Comparison of ENCODE assay signal across 21 cellular contexts in genomic region chr22:22856364-22856763, GRCh38. TPM values are rescaled to one million over a fixed set of nuclear protein-coding genes. Genes with fewer than 3 reads are reported as not detected.
"Had no signal": no experiment of that assay in that cellular context is flagged by ENCODE, and none has a peak within 500 bp of the region (broad histone marks: within the 10 kb centered on the region; RNA-seq: fewer than 3 reads in every experiment).

No MANE protein-coding gene starts in this region.

- H3K27ac ChIP-seq: breast epithelium, dorsolateral prefrontal cortex, esophagus squamous epithelium, gastrocnemius medialis, left ventricle myocardium inferior, neutrophil, ovary, prostate gland, spleen, thyroid gland, upper lobe of right lung had no signal

- H3K4me1 ChIP-seq: breast epithelium, esophagus squamous epithelium, gastrocnemius medialis, left ventricle myocardium inferior, prostate gland, thyroid gland, upper lobe of right lung had no signal

- H3K36me3 ChIP-seq: breast epithelium, esophagus squamous epithelium, gastrocnemius medialis, left ventricle myocardium inferior, neutrophil, ovary, prostate gland, spleen, thyroid gland, upper lobe of right lung had no signal

- ATAC-seq: gastrocnemius medialis had no signal

- H3K9me3 ChIP-seq: breast epithelium, esophagus squamous epithelium, gastrocnemius medialis, left ventricle myocardium inferior, neutrophil, ovary, prostate gland, spleen, thyroid gland, upper lobe of right lung had no signal

- H3K4me3 ChIP-seq: breast epithelium, dorsolateral prefrontal cortex, esophagus squamous epithelium, gastrocnemius medialis, left ventricle myocardium inferior, ovary, prostate gland, spleen, thyroid gland, upper lobe of right lung had no signal

- FAIRE-seq: colon, endothelial cell of umbilical vein had no signal

- DNase-seq: activated CD4-positive, CD25-positive, alpha-beta regulatory T cell; dorsolateral prefrontal cortex; esophagus squamous epithelium; gastrocnemius medialis; hypothalamus; left ventricle myocardium inferior; ovary; spleen; stimulated activated CD4-positive, alpha-beta T cell treated with anti-CD3 and anti-CD28 coated beads, Interleukin-4, amount 100 ng/mL, for 4 hours; substantia nigra; T1000; thyroid gland; upper lobe of right lung had no signal

- H3K27me3 ChIP-seq: neutrophil, ovary, thyroid gland had no signal

RNA-seq across cellular contexts. Expression of gene IGLL5, which starts 31.3 kb away (rescaled TPM):
- total RNA-seq: activated T-helper 17 cell treated with anti-CD3 and anti-CD28 coated beads, Interleukin-2, amount 50 U/mL, for 72 hours; endothelial cell of umbilical vein; lung microvascular endothelial cell; prostate gland; T-helper 1 cell treated with Interleukin-12 subunit alpha and Interleukin-12 subunit beta and Interleukin-4 antibody, amounts not matched to agents 30 ng/mL and 1 ng/mL, for 36 hours had no signal
- polyA plus RNA-seq: endothelial cell of umbilical vein had no signal
